Comparison of ENCODE assay signal across 33 cellular contexts in genomic region chr11:128942807-128943430, GRCh38. TPM values are rescaled to one million over a fixed set of nuclear protein-coding genes. Genes with fewer than 3 reads are reported as not detected.
A peak's percentile ranks its signal among the peaks of the same experiment; 100 is the strongest.
DNase-seq lines count a peak whose midpoint lies in the region; ATAC-seq and TF ChIP-seq lines count a peak whose summit lies in the region.
"Had no signal": no experiment of that assay in that cellular context is flagged by ENCODE, and none has a peak within 500 bp of the region (broad histone marks: within the 10 kb centered on the region; RNA-seq: fewer than 3 reads in every experiment).

TP53AIP1 (minus strand) TSS chr11:128942871; CDS start chr11:128937818, 5,053 bp downstream.

- peaks cover 27 to 72% (median 59%) of the 10 kb centered on the region in 10 experiments for H3K4me1 ChIP-seq in BLaER1 treated with 17β-estradiol and CSF1 and Interleukin-3, amounts not matched to agents 10 nM and 100 nM
- H3K4me1 ChIP-seq in esophagus (ENCODE audit: control insufficient read depth in 2 of 2, insufficient read depth in 2 of 2, low read length in 1 of 2) (peaks cover 4 to 20% of the 10 kb centered on the region in 2 donors), neuronal stem cell (ENCODE audit: control insufficient read depth in 2 of 2, insufficient read depth in 1 of 2, low read depth in 1 of 2, low read length in 2 of 2) (peaks cover 0 to 3% of the 10 kb centered on the region in 2 donors), BE2C (no peaks in the 10 kb centered on the region)
- H3K4me1 ChIP-seq: lower lobe of right lung, parathyroid adenoma, right atrium auricular region, uterus had no signal

- no peaks in the 10 kb centered on the region for H3K36me3 Mint-ChIP-seq in activated CD4-positive, alpha-beta memory T cell treated with anti-CD3 and anti-CD28 coated beads for 36 hours
- H3K36me3 Mint-ChIP-seq: activated naive CD4-positive, alpha-beta T cell treated with anti-CD3 and anti-CD28 coated beads, Interleukin-2, amount 50 U/mL, for 72 hours had no signal

- H3K36me3 ChIP-seq in BLaER1 treated with 17β-estradiol and CSF1 and Interleukin-3, amounts not matched to agents 10 nM and 100 nM: no peaks in the 10 kb centered on the region
- H3K36me3 ChIP-seq in esophagus (ENCODE audit: control insufficient read depth in 2 of 2, insufficient read depth in 2 of 2, low read length in 1 of 2): no peaks in the 10 kb centered on the region
- H3K36me3 ChIP-seq in neuronal stem cell (replicated peaks in 1 of 2; ENCODE audit: control insufficient read depth in 2 of 2, insufficient read depth in 2 of 2, low read length in 2 of 2): no peaks in the 10 kb centered on the region
- no peaks in the 10 kb centered on the region for H3K36me3 ChIP-seq in BE2C
- H3K36me3 ChIP-seq: lower lobe of right lung, right atrium auricular region, thyroid gland, uterus had no signal

- peaks cover 6% of the 10 kb centered on the region for H3K27me3 Mint-ChIP-seq in activated CD4-positive, alpha-beta memory T cell treated with anti-CD3 and anti-CD28 coated beads for 36 hours

- H4K20me1 ChIP-seq in BLaER1 treated with 17β-estradiol and CSF1 and Interleukin-3, amounts not matched to agents 10 nM and 100 nM: 0 out of 22 replicates have a peak, but pooled peaks cover 0 to 7% (median 0%) of the 10 kb centered on the region in 11 experiments

- H3K14ac ChIP-seq in neuronal stem cell (ENCODE audit: low read length): peak within 1 kb of the TSS; percentile 73

- H2AK5ac ChIP-seq in neuronal stem cell (ENCODE audit: low read depth, low read length): peak within 1 kb of the TSS; percentile 38

- 55 to 66% methylated on average over 22 of the region's 22 CpGs for WGBS in esophagus, 2 donors
- no CpG with 5 or more reads among the region's 22 CpGs for WGBS in neuronal stem cell (ENCODE audit: extremely low coverage in 2 of 2, insufficient read length in 2 of 2, insufficient replicate concordance in 1 of 2), 2 donors

- H3K4ac ChIP-seq in neuronal stem cell (ENCODE audit: low read length): no peak within 1 kb of the TSS

- no peaks in the 10 kb centered on the region for H3K79me1 ChIP-seq in neuronal stem cell (ENCODE audit: low read depth, low read length)

- H3K9me3 Mint-ChIP-seq in activated CD4-positive, alpha-beta memory T cell treated with anti-CD3 and anti-CD28 coated beads for 36 hours: no peaks in the 10 kb centered on the region
- H3K9me3 Mint-ChIP-seq: activated naive CD4-positive, alpha-beta T cell treated with anti-CD3 and anti-CD28 coated beads, Interleukin-2, amount 50 U/mL, for 72 hours; stimulated activated naive CD8-positive, alpha-beta T cell treated with anti-CD3 and anti-CD28 coated beads, Interleukin-15, amount 100 ng/mL, for 72 hours had no signal

- H3K4me3 Mint-ChIP-seq in activated CD4-positive, alpha-beta memory T cell treated with anti-CD3 and anti-CD28 coated beads for 36 hours: no peak within 1 kb of the TSS
- H3K4me3 Mint-ChIP-seq: activated CD4-positive, alpha-beta T cell treated with anti-CD3 and anti-CD28 coated beads for 36 hours; nephron progenitor cell; stimulated activated naive CD8-positive, alpha-beta T cell treated with anti-CD3 and anti-CD28 coated beads, Interleukin-15, amount 100 ng/mL, for 72 hours had no signal

- H4K91ac ChIP-seq in neuronal stem cell (ENCODE audit: low read depth, low read length, poor library complexity): no peak within 1 kb of the TSS

- no peak within 1 kb of the TSS for H4K8ac ChIP-seq in neuronal stem cell (ENCODE audit: low read depth, low read length)

- H3K9me3 ChIP-seq in BLaER1 treated with 17β-estradiol and CSF1 and Interleukin-3, amounts not matched to agents 10 nM and 100 nM (replicated peaks in 1 of 11): no peaks in the 10 kb centered on the region
- H3K9me3 ChIP-seq in esophagus (ENCODE audit: control insufficient read depth in 2 of 2, insufficient read depth in 1 of 2, low read depth in 1 of 2, low read length in 1 of 2) (no peaks in the 10 kb centered on the region), neuronal stem cell (replicated peaks in 1 of 2; ENCODE audit: control insufficient read depth in 2 of 2, insufficient read depth in 1 of 2, low read depth in 1 of 2, low read length in 2 of 2) (no peaks in the 10 kb centered on the region), BE2C (no peaks in the 10 kb centered on the region)
- H3K9me3 ChIP-seq: lower lobe of right lung, right atrium auricular region, thyroid gland, uterus had no signal

- H2AFZ ChIP-seq in neuronal stem cell (ENCODE audit: low read length): no peak within 1 kb of the TSS
- H2AFZ ChIP-seq: parathyroid adenoma had no signal

- H3K4me1 Mint-ChIP-seq in activated CD4-positive, alpha-beta memory T cell treated with anti-CD3 and anti-CD28 coated beads for 36 hours (ENCODE audit: low read depth): no peaks in the 10 kb centered on the region
- H3K4me1 Mint-ChIP-seq: activated CD4-positive, alpha-beta T cell treated with anti-CD3 and anti-CD28 coated beads for 36 hours; stimulated activated naive CD8-positive, alpha-beta T cell treated with anti-CD3 and anti-CD28 coated beads, Interleukin-15, amount 100 ng/mL, for 72 hours had no signal

- no peak within 1 kb of the TSS for H3K9ac ChIP-seq in BLaER1 treated with 17β-estradiol and CSF1 and Interleukin-3, amounts not matched to agents 10 nM and 100 nM
- H3K9ac ChIP-seq in neuronal stem cell (ENCODE audit: low read depth, low read length, poor library complexity): peak within 1 kb of the TSS; percentile 3
- H3K9ac ChIP-seq: parathyroid adenoma had no signal

- intact Hi-C loops in activated CD4-positive, alpha-beta memory T cell treated with anti-CD3 and anti-CD28 coated beads for 36 hours (cut with micrococcal nuclease): no loop called here

- no peak within 1 kb of the TSS; a peak in 1 of 22 replicates for H3K27ac ChIP-seq in BLaER1 treated with 17β-estradiol and CSF1 and Interleukin-3, amounts not matched to agents 10 nM and 100 nM
- H3K27ac ChIP-seq in RWPE1 (peak within 1 kb of the TSS; percentile 93), esophagus (ENCODE audit: low read depth in 2 of 2, low read length in 1 of 2) (peak within 1 kb of the TSS; percentile 89 to 91), neuronal stem cell (replicated peaks; ENCODE audit: low read length) (no peak within 1 kb of the TSS)
- H3K27ac ChIP-seq: lower lobe of right lung, parathyroid adenoma, right atrium auricular region, thyroid gland, uterus, VCaP had no signal

- CTCF ChIA-PET in RWPE1 (lab: Yijun Ruan, JAX): interaction anchor here (1.0 kb wide), 1 partner anchor 1488 kb away, joined by 3 read pairs; no protein-coding TSS in a partner anchor
- CTCF ChIA-PET in activated CD4-positive, alpha-beta memory T cell treated with anti-CD3 and anti-CD28 coated beads for 36 hours (lab: Charles Lee): interaction anchor here (0.9 to 1.2 kb wide), 2 partner anchors 14 to 37 kb away, joined by 4 read pairs; no protein-coding TSS in a partner anchor

- no peak within 1 kb of the TSS for H2BK5ac ChIP-seq in neuronal stem cell (ENCODE audit: low read length)

- H2BK120ac ChIP-seq in neuronal stem cell (ENCODE audit: low read depth, low read length): peak within 1 kb of the TSS; percentile 57

- no peak within 1 kb of the TSS for H2BK12ac ChIP-seq in neuronal stem cell (ENCODE audit: low read length)

- peak within 1 kb of the TSS; percentile 79 for H3K18ac ChIP-seq in neuronal stem cell (ENCODE audit: low read length)

- no peak for TF ChIP-seq CTCF in RWPE1 (conservative IDR thresholded peaks at IDR 0.05; ENCODE audit: low read depth)
- TF ChIP-seq CTCF in BE2C (IDR thresholded peaks at IDR 0.05; ENCODE audit: low read depth, low read length): no peak

- H2BK15ac ChIP-seq in neuronal stem cell (ENCODE audit: low read length): peak within 1 kb of the TSS; percentile 21

- POLR2A ChIA-PET in RWPE1 (lab: Yijun Ruan, JAX; ENCODE audit: low non-redundant PET): no interaction called here
- POLR2A ChIA-PET in activated CD4-positive, alpha-beta memory T cell treated with anti-CD3 and anti-CD28 coated beads for 36 hours (lab: Charles Lee): no interaction called here

- H3K4me2 ChIP-seq in BLaER1 treated with 17β-estradiol and CSF1 and Interleukin-3, amounts not matched to agents 10 nM and 100 nM: peak within 1 kb of the TSS; percentile 54 to 78 (median 63); a peak in 21 of 22 replicates
- H3K4me2 ChIP-seq in neuronal stem cell (ENCODE audit: insufficient read depth, low read length, poor library complexity, severe bottlenecking): no peak within 1 kb of the TSS

- no peak within 1 kb of the TSS for H3K4me3 ChIP-seq in BLaER1 treated with 17β-estradiol and CSF1 and Interleukin-3, amounts not matched to agents 10 nM and 100 nM
- H3K4me3 ChIP-seq in esophagus (ENCODE audit: low read depth in 1 of 2, low read length in 2 of 2) (peak within 1 kb of the TSS; percentile 39 to 41), neuronal stem cell (ENCODE audit: low read length in 2 of 2) (no peak within 1 kb of the TSS), BE2C (ENCODE audit: low read depth, low read length) (no peak within 1 kb of the TSS)
- H3K4me3 ChIP-seq: GM12878, lower lobe of right lung, right atrium auricular region, thyroid gland, uterus had no signal

- DNase-seq in RWPE1 (ENCODE audit: low spot score) (no peak), neuronal stem cell (ENCODE audit: low spot score) (no peak), BE2C (no peak)
- DNase-seq in activated CD4-positive, alpha-beta memory T cell treated with anti-CD3 and anti-CD28 coated beads for 36 hours: no peak
- no peak for DNase-seq in activated CD4-positive, alpha-beta T cell treated with anti-CD3 and anti-CD28 coated beads, Interleukin-2, amount 50 U/mL, for 4 hours
- DNase-seq: ACHN; activated CD4-positive, alpha-beta T cell treated with anti-CD3 and anti-CD28 coated beads for 36 hours; amygdala; effector CD4-positive, alpha-beta T cell; HCEC 1CT; kidney; lower lobe of right lung; NCI-H1417 treated with DMSO at 0.1 percent for 48 hours; NCI-H446 treated with DMSO at 0.1 percent for 48 hours; NCI-H774; nephron progenitor cell; stimulated activated naive CD8-positive, alpha-beta T cell treated with anti-CD3 and anti-CD28 coated beads, Interleukin-15, amount 100 ng/mL, for 72 hours; T1000; uterus had no signal

- H3K27ac Mint-ChIP-seq in activated CD4-positive, alpha-beta memory T cell treated with anti-CD3 and anti-CD28 coated beads for 36 hours: no peak within 1 kb of the TSS
- H3K27ac Mint-ChIP-seq: activated CD4-positive, alpha-beta T cell treated with anti-CD3 and anti-CD28 coated beads for 36 hours; nephron progenitor cell had no signal

- ATAC-seq in HG02623 (IDR thresholded peaks at IDR 0.05; ENCODE audit: unreplicated experiment): no peak
- ATAC-seq: activated CD4-positive, alpha-beta T cell treated with anti-CD3 and anti-CD28 coated beads for 36 hours; GM12878; stimulated activated naive CD8-positive, alpha-beta T cell treated with anti-CD3 and anti-CD28 coated beads, Interleukin-15, amount 100 ng/mL, for 72 hours had no signal

- peak within 1 kb of the TSS; percentile 58 for H3K23ac ChIP-seq in neuronal stem cell (ENCODE audit: low read depth, low read length, poor library complexity)

- peaks cover 0 to 24% (median 0%) of the 10 kb centered on the region in 11 experiments; a peak in 5 of 22 replicates for H3K27me3 ChIP-seq in BLaER1 treated with 17β-estradiol and CSF1 and Interleukin-3, amounts not matched to agents 10 nM and 100 nM
- no peaks in the 10 kb centered on the region for H3K27me3 ChIP-seq in esophagus (ENCODE audit: control insufficient read depth in 1 of 2, insufficient read depth in 2 of 2, low read length in 2 of 2)
- H3K27me3 ChIP-seq in neuronal stem cell (ENCODE audit: control insufficient read depth in 3 of 3, insufficient read depth in 3 of 3, low read depth in 1 of 3, low read length in 3 of 3): no peaks in the 10 kb centered on the region
- H3K27me3 ChIP-seq in BE2C: no peaks in the 10 kb centered on the region
- H3K27me3 ChIP-seq: right atrium auricular region, thyroid gland, uterus had no signal

RNA-seq across cellular contexts. Expression of gene TP53AIP1, which starts in this region (rescaled TPM):
- polyA plus RNA-seq in esophagus: 10 to 100 TPM; 32.8 to 39.4 TPM
- polyA plus RNA-seq in neuronal stem cell (2013, experiment 1 of 2): not detected
- polyA plus RNA-seq in neuronal stem cell (2013, experiment 2 of 2): 0.11 TPM
- not detected for total RNA-seq in activated CD4-positive, alpha-beta memory T cell treated with anti-CD3 and anti-CD28 coated beads for 36 hours
- not detected for polyA plus RNA-seq in BE2C (2012; ENCODE audit: insufficient read depth, insufficient read length, low read depth)
- total RNA-seq: activated CD4-positive, alpha-beta T cell treated with anti-CD3 and anti-CD28 coated beads for 36 hours; activated naive CD4-positive, alpha-beta T cell treated with anti-CD3 and anti-CD28 coated beads, Interleukin-2, amount 50 U/mL, for 72 hours; epithelial cell of proximal tubule; fibroblast of villous mesenchyme; GM12878; lower lobe of right lung; mucosa of gallbladder; right atrium auricular region; RPMI7951; thyroid gland had no signal
- polyA plus RNA-seq: BJ had no signal

Comparison
In these comparisons a context has a peak if more than half of its experiments do, and no peak if none do; other contexts are left out.
1. H3K27ac ChIP-seq: peak in RWPE1 (single experiment) and esophagus (2 of 2); none in BLaER1 treated with 17β-estradiol and CSF1 and Interleukin-3, amounts not matched to agents 10 nM and 100 nM (0 of 11) and neuronal stem cell (single experiment).
2. H3K4me3 ChIP-seq: peak in esophagus (2 of 2); none in BLaER1 treated with 17β-estradiol and CSF1 and Interleukin-3, amounts not matched to agents 10 nM and 100 nM (0 of 10), neuronal stem cell (0 of 2) and BE2C (single experiment).